In the genomic region with DNA sequence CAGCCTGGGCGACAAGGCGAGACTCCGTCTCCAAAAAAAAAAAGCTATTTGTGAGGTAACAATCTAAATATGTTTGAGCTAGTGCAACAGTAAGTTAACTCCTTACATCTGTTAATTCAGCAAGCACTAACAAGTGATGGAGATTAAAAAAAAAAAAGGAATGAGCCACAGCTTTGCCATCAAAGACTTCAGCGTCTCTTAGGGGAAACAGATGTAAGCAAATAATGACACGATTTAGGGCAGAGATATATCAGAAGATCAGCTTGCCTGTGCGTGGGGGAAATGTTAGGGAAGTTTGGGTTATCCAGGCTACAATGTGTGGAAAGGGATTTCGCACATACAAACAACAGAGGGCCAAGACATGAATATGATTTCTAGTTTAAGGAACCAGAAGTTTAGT, we compare ENCODE assay signal across 1 cellular context.
TF ChIP-seq lines count a peak whose summit lies in the region.

No MANE protein-coding gene starts in this region.

TF ChIP-seq in GM23338, 12 proteins besides CTCF, POLR2A, EP300 and RAD21:
- no peak for TF ChIP-seq ZNF114 (CRISPR knock-in tag; IDR thresholded peaks at IDR 0.05)
- TF ChIP-seq NANOG (IDR thresholded peaks at IDR 0.05; ENCODE audit: borderline replicate concordance): no peak
- TF ChIP-seq EZH2phosphoT487 (IDR thresholded peaks at IDR 0.05; ENCODE audit: unreplicated experiment): no peak
- TF ChIP-seq CREB1 (CRISPR knock-in tag; IDR thresholded peaks at IDR 0.05; ENCODE audit: low read depth): no peak
- no peak for TF ChIP-seq ZNF331 (CRISPR knock-in tag; IDR thresholded peaks at IDR 0.05; ENCODE audit: low read depth)
- TF ChIP-seq EZH2 (IDR thresholded peaks at IDR 0.05; ENCODE audit: low read depth, unreplicated experiment): no peak
- TF ChIP-seq, protein P1, sequence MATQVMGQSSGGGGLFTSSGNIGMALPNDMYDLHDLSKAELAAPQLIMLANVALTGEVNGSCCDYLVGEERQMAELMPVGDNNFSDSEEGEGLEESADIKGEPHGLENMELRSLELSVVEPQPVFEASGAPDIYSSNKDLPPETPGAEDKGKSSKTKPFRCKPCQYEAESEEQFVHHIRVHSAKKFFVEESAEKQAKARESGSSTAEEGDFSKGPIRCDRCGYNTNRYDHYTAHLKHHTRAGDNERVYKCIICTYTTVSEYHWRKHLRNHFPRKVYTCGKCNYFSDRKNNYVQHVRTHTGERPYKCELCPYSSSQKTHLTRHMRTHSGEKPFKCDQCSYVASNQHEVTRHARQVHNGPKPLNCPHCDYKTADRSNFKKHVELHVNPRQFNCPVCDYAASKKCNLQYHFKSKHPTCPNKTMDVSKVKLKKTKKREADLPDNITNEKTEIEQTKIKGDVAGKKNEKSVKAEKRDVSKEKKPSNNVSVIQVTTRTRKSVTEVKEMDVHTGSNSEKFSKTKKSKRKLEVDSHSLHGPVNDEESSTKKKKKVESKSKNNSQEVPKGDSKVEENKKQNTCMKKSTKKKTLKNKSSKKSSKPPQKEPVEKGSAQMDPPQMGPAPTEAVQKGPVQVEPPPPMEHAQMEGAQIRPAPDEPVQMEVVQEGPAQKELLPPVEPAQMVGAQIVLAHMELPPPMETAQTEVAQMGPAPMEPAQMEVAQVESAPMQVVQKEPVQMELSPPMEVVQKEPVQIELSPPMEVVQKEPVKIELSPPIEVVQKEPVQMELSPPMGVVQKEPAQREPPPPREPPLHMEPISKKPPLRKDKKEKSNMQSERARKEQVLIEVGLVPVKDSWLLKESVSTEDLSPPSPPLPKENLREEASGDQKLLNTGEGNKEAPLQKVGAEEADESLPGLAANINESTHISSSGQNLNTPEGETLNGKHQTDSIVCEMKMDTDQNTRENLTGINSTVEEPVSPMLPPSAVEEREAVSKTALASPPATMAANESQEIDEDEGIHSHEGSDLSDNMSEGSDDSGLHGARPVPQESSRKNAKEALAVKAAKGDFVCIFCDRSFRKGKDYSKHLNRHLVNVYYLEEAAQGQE (IDR thresholded peaks at IDR 0.05; ENCODE audit: unreplicated experiment): no peak
- TF ChIP-seq POLR2AphosphoS5 (IDR thresholded peaks at IDR 0.05; ENCODE audit: low read depth): no peak
- TF ChIP-seq ZNF462 (CRISPR knock-in tag; IDR thresholded peaks at IDR 0.05): no peak
- no peak for TF ChIP-seq STAT1 (IDR thresholded peaks at IDR 0.05; ENCODE audit: unreplicated experiment)
- no peak for TF ChIP-seq ETS1 (IDR thresholded peaks at IDR 0.05)
- no peak for TF ChIP-seq JUNB (IDR thresholded peaks at IDR 0.05; ENCODE audit: unreplicated experiment)
